Comparison of ENCODE assay signal across 13 cellular contexts in the genomic region with DNA sequence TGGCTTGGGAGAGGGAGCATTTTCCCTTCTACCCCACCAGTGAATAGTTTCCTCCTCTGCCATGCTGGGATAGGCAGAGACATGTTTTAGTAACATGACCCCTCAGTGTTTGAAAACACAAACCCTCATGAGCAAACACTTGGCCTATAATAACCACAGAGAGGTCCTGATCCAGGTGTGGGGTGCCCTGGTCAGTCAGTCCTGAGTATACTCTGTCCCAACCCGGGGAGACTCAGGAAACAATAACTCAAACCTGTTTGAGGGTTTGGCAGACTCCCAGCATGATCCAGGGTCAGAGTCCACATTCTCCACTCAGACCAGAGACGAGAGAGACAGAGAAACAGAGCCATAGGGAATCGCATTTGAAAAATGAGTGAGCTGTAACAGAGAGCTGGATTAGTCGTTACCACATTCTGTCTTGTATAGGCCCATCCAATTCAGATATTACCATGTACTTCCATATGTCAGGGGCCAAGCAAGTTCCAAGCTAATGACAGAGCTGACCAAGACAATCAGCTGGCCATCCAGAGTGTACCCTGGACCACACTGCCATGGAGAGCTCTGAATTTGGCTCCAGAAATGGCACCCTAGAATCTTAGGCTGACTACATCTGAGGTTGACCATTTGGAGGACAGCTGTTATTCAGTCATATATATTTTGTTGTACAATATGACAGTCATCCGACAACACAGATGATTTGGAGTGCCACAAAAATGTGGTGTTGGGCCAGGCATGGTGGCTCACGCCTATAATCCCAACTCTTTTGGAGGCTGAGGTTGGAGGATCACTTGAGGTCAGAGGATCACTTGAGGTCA. TPM values are rescaled to one million over a fixed set of nuclear protein-coding genes. Genes with fewer than 3 reads are reported as not detected.
DNase-seq lines count a peak whose midpoint lies in the region; ATAC-seq and TF ChIP-seq lines count a peak whose summit lies in the region.
"Had no signal": no experiment of that assay in that cellular context is flagged by ENCODE, and none has a peak within 500 bp of the region (broad histone marks: within the 10 kb centered on the region; RNA-seq: fewer than 3 reads in every experiment).

No MANE protein-coding gene starts in this region.

- H3K27ac ChIP-seq in mucosa of rectum (ENCODE audit: low read depth in 2 of 2, low read length in 2 of 2): peak overlapping the region; percentile 84 to 91
- H3K27ac ChIP-seq: adrenal gland, vagina had no signal

- TF ChIP-seq POLR2A in GM18505 (IDR thresholded peaks at IDR 0.05; ENCODE audit: borderline replicate concordance, extremely low read depth, insufficient read depth, insufficient read length): no peak

- H3K36me3 ChIP-seq in mucosa of rectum (ENCODE audit: control insufficient read depth in 2 of 2, insufficient read depth in 2 of 2, low read length in 2 of 2): no peaks in the 10 kb centered on the region
- H3K36me3 ChIP-seq: adrenal gland, vagina had no signal

- no peak overlapping the region for H3K4me3 ChIP-seq in choroid plexus epithelial cell (ENCODE audit: low read depth, low read length)
- peak overlapping the region in 1 of 2 donors; percentile 1 for H3K4me3 ChIP-seq in mucosa of rectum (ENCODE audit: low read length in 2 of 2)
- H3K4me3 ChIP-seq: adrenal gland, vagina had no signal

- peak overlapping the region in 1 of 2 donors; percentile 31 for H3K9ac ChIP-seq in mucosa of rectum (ENCODE audit: low read depth in 1 of 2, low read length in 2 of 2)

- ATAC-seq in GM19455 (IDR thresholded peaks at IDR 0.05; ENCODE audit: unreplicated experiment) (no peak), GM18505 (IDR thresholded peaks at IDR 0.05; ENCODE audit: unreplicated experiment) (no peak)
- ATAC-seq: naive thymus-derived CD8-positive, alpha-beta T cell had no signal

- TF ChIP-seq CTCF in choroid plexus epithelial cell (conservative IDR thresholded peaks at IDR 0.05; ENCODE audit: low read depth, low read length): no peak

- H3K4me1 ChIP-seq in mucosa of rectum (ENCODE audit: control insufficient read depth in 2 of 2, insufficient read depth in 2 of 2, low read length in 2 of 2): peaks cover 17 to 27% of the 10 kb centered on the region in 2 donors

- H3K27me3 ChIP-seq in mucosa of rectum (ENCODE audit: control insufficient read depth in 2 of 2, insufficient read depth in 2 of 2, low read length in 2 of 2): no peaks in the 10 kb centered on the region
- H3K27me3 ChIP-seq: adrenal gland, vagina had no signal

- no peaks in the 10 kb centered on the region for H3K9me3 ChIP-seq in mucosa of rectum (ENCODE audit: control insufficient read depth in 2 of 2, low read length in 2 of 2)
- H3K9me3 ChIP-seq: adrenal gland, vagina had no signal

- DNase-seq in AG08396 (ENCODE audit: low spot score): peak; percentile 36
- peak; percentile 99 for DNase-seq in M059J (ENCODE audit: low read depth)
- peak; percentile 83 for DNase-seq in choroid plexus epithelial cell (ENCODE audit: low read depth)
- no peak for DNase-seq in OCI-M2 (lab: John Stamatoyannopoulos, UW; ENCODE audit: unreplicated experiment)
- DNase-seq in pons (ENCODE audit: low spot score): no peak
- DNase-seq: adrenal gland; hypothalamus; naive thymus-derived CD8-positive, alpha-beta T cell; NCI-H2081 had no signal

RNA-seq across cellular contexts. Expression of a gene that starts 4.2 kb away (rescaled TPM):
- total RNA-seq in M059J (2014; rRNA removed; shearing (Covaris generic)): 38.2 and 67.0 TPM in 2 replicates
- total RNA-seq: naive thymus-derived CD8-positive, alpha-beta T cell had no signal

RNA-seq across cellular contexts. Expression of a gene that starts 4.5 kb away (rescaled TPM):
- 3.0 and 5.7 TPM in 2 replicates for total RNA-seq in M059J (2014; rRNA removed; shearing (Covaris generic))

RNA-seq across cellular contexts. Expression of a gene that starts 11.4 kb away (rescaled TPM):
- 4.5 and 7.3 TPM in 2 replicates for total RNA-seq in M059J (2014; rRNA removed; shearing (Covaris generic))

RNA-seq across cellular contexts. Expression of a gene that starts 11.7 kb away (rescaled TPM):
- 4,274 and 18,093 TPM in 2 replicates for total RNA-seq in M059J (2014; rRNA removed; shearing (Covaris generic))

RNA-seq across cellular contexts. Expression of a gene that starts 18.8 kb away (rescaled TPM):
- total RNA-seq in M059J (2014; rRNA removed; shearing (Covaris generic)): not detected in 2 replicates

Comparison
In these comparisons a context has a peak if more than half of its experiments do, and no peak if none do; other contexts are left out.
1. DNase-seq: peak in AG08396 (single experiment), M059J (single experiment) and choroid plexus epithelial cell (single experiment); none in OCI-M2 (single experiment) and pons (single experiment).